ENCODE assay signal across 7 cellular contexts in genomic region chr16:79770244-79771064, GRCh38.
A peak's percentile ranks its signal among the peaks of the same experiment; 100 is the strongest.
DNase-seq lines count a peak whose midpoint lies in the region; ATAC-seq and TF ChIP-seq lines count a peak whose summit lies in the region.

No MANE protein-coding gene starts in this region.

- TF ChIP-seq POLR2A in GM18505 (IDR thresholded peaks at IDR 0.05; ENCODE audit: borderline replicate concordance, extremely low read depth, insufficient read depth, insufficient read length) = peak; percentile 44

- ATAC-seq in GM18505 (IDR thresholded peaks at IDR 0.05; ENCODE audit: unreplicated experiment) (peak; percentile 100), HG02943 (IDR thresholded peaks at IDR 0.05; ENCODE audit: low read depth, unreplicated experiment) (peak; percentile 96)

- peak; percentile 9 for DNase-seq in NCI-H2029 treated with DMSO at 0.1 percent for 48 hours (lab: John Stamatoyannopoulos, UW)
- DNase-seq in activated CD4-positive, CD25-positive, alpha-beta regulatory T cell treated with anti-CD3 and anti-CD28 coated beads, Interleukin-2, amount 50 U/mL, for 16 hours (ENCODE audit: low read depth, low spot score) = peak; percentile 5
- peak; percentile 96 for DNase-seq in cerebellum (ENCODE audit: low spot score)
- DNase-seq in islet precursor cell = peak; percentile 93
- peak; percentile 69 for DNase-seq in smooth muscle cell of the brain vasculature (ENCODE audit: low read depth, low spot score)

Comparison
In these comparisons a context has a peak if more than half of its experiments do, and no peak if none do; other contexts are left out.
1. Peak in every context shown above with its lines: DNase-seq and ATAC-seq.
2. DNase-seq: peak in every context shown above with its lines; median percentile 96 in cerebellum; 93 in islet precursor cell; 69 in smooth muscle cell of the brain vasculature; 9 in NCI-H2029 treated with DMSO at 0.1 percent for 48 hours; 5 in activated CD4-positive, CD25-positive, alpha-beta regulatory T cell treated with anti-CD3 and anti-CD28 coated beads, Interleukin-2, amount 50 U/mL, for 16 hours.